In the genomic region with DNA sequence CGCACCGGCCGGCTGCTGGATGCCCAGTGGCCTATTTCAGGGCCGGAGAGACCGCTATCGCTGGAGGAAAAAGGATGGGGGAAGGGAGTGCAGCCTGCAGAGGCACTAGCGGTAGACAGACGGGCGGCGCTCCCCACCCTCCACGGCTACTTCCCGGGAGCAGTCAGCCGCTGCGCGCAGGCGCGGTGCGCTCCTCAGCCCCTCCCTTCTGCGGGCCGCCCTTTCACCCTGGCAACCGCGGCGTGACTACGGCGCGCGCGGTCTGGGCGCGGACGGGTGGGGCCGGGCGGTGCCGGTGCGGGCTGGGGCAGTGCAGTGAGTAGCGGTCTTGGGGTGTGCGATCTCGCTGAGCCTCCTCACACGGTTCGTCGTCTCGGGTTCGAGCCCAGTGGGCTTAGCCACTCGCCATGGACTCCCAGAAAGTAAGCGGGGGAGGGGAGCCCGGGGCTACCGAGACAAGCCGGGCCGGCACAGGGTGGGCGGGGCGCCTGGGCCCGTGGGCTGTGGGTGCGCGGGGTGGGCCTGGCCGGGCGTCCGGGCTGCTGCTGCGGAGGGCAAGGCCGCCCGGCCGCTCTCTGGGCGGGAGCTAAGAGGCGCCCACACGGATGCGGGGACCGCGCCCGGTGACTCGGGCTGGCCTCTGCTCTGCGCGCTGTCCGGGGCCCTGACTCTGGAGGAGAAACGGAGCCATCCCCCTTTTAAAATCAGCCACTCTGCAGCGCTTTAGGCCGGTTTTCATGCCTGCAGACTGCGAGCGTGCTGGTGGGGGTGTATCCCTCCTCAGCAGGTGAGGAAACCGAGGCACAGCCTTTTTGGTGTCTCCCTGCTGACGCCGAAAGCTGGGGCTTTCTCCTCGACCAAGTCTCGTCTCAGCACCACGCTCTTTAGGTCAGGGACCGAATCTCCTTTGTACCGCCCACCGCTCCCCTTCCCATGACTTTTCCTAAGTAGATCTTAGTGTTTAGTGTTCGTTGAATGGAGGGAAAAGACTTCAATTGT, we compare ENCODE assay signal across 8 cellular contexts. TPM values are rescaled to one million over a fixed set of nuclear protein-coding genes. Genes with fewer than 3 reads are reported as not detected.
A peak's percentile ranks its signal among the peaks of the same experiment; 100 is the strongest.
DNase-seq lines count a peak whose midpoint lies in the region; ATAC-seq and TF ChIP-seq lines count a peak whose summit lies in the region.

Gene FSD1L (plus strand): TSS at position 221 of the 999 bp plus-strand sequence. CDS start 187 bp downstream, at position 408.

- H3K27me3 ChIP-seq in CD4-positive, alpha-beta T cell (ENCODE audit: control insufficient read depth, insufficient read depth, low read length): no peaks in the 10 kb centered on the region
- H3K27me3 ChIP-seq in dorsolateral prefrontal cortex: no peaks in the 10 kb centered on the region

- DNase-seq in CD4-positive, alpha-beta T cell: peak; percentile 51 to 78 (median 68)
- DNase-seq in NCI-H526 treated with DMSO at 0.1 percent for 48 hours (lab: John Stamatoyannopoulos, UW) (peak; percentile 78), dorsolateral prefrontal cortex (peak; percentile 85 to 97 (median 94)), lower leg skin (ENCODE audit: low spot score in 2 of 2) (peak; percentile 81 to 98)
- DNase-seq in activated CD4-positive, alpha-beta T cell treated with anti-CD3 and anti-CD28 coated beads, Interleukin-2, amount 50 U/mL, for 4 hours: peak; percentile 62 to 68
- peak; percentile 73 to 81 for DNase-seq in stimulated activated CD4-positive, alpha-beta T cell treated with anti-CD3 and anti-CD28 coated beads, Interleukin-4, amount 100 ng/mL, for 48 hours (ENCODE audit: low read depth in 2 of 2)

- H3K27ac ChIP-seq in CD4-positive, alpha-beta T cell (ENCODE audit: low read depth, low read length): no peak within 1 kb of the TSS
- H3K27ac ChIP-seq in dorsolateral prefrontal cortex: peak within 1 kb of the TSS; percentile 57 to 96 (median 90)

- CTCF ChIA-PET in CD4-positive, alpha-beta T cell (lab: Charles Lee): interaction anchor here (0.7 kb wide), 1 partner anchor 55 kb away, joined by 3 read pairs; no protein-coding TSS in a partner anchor

- H3K4me3 Mint-ChIP-seq in CD4-positive, alpha-beta T cell: peak within 1 kb of the TSS; percentile 89

- H3K36me3 Mint-ChIP-seq in CD4-positive, alpha-beta T cell (ENCODE audit: low read depth): no peaks in the 10 kb centered on the region

- H3K9me3 Mint-ChIP-seq in CD4-positive, alpha-beta T cell: no peaks in the 10 kb centered on the region

- peaks cover 6% of the 10 kb centered on the region for H3K4me1 Mint-ChIP-seq in CD4-positive, alpha-beta T cell (ENCODE audit: low read depth)

- ATAC-seq in CD4-positive, alpha-beta T cell (ENCODE audit: poor library complexity): peak; percentile 92
- ATAC-seq in GM19395 (IDR thresholded peaks at IDR 0.05; ENCODE audit: unreplicated experiment): peak; percentile 93
- peak; percentile 92 for ATAC-seq in HG03521 (IDR thresholded peaks at IDR 0.05; ENCODE audit: unreplicated experiment)

- no peak for TF ChIP-seq CTCF in CD4-positive, alpha-beta T cell (IDR thresholded peaks at IDR 0.05)
- TF ChIP-seq CTCF in dorsolateral prefrontal cortex (IDR thresholded peaks at IDR 0.05 in 54 of 56, conservative IDR thresholded peaks at IDR 0.05 in 2 of 56; ENCODE audit: low read depth in 1 of 56, partially characterized antibody in 56 of 56) (peak in 54 of 56 donors; percentile 16 to 77 (median 56)), lower leg skin (IDR thresholded peaks at IDR 0.05) (no peak)

- POLR2A ChIA-PET in CD4-positive, alpha-beta T cell (lab: Charles Lee): no interaction called here

- no peaks in the 10 kb centered on the region for H3K9me3 ChIP-seq in CD4-positive, alpha-beta T cell (ENCODE audit: control insufficient read depth, low read length)

- no peak for TF ChIP-seq POLR2A in lower leg skin (IDR thresholded peaks at IDR 0.05)

- H3K4me3 ChIP-seq in dorsolateral prefrontal cortex (peak within 1 kb of the TSS; percentile 52 to 95 (median 81)), lower leg skin (ENCODE audit: low read depth, poor library complexity, severe bottlenecking) (peak within 1 kb of the TSS; percentile 63)

- intact Hi-C loops in CD4-positive, alpha-beta T cell (cut with DNase I, micrococcal nuclease): loop anchor here in 1 of 2 experiments (5.0 kb wide), 2 partner anchors 109 to 244 kb away; partner anchors contain the start of genes FKTN and TMEM38B
- intact Hi-C loops in dorsolateral prefrontal cortex (cut with DNase I): loop anchor here in 1 of 2 donors (10.0 kb wide), 1 partner anchor 107 kb away; the partner anchor contains the start of gene FKTN
- intact Hi-C loops in lower leg skin (cut with DNase I; ENCODE audit: low total_unique reads): loop anchor here (2.0 kb wide), 1 partner anchor 73 kb away; no protein-coding TSS in a partner anchor

- H3K27me3 Mint-ChIP-seq in CD4-positive, alpha-beta T cell: no peaks in the 10 kb centered on the region

- peak within 1 kb of the TSS; percentile 28 for H3K27ac Mint-ChIP-seq in CD4-positive, alpha-beta T cell

- 2 to 3% methylated on average over 23 to 48 of the region's 87 CpGs for WGBS in lower leg skin, 2 donors

RNA-seq across cellular contexts. Expression of gene FSD1L, which starts in this region (rescaled TPM):
- total RNA-seq in CD4-positive, alpha-beta T cell: under 1 TPM; 0.38 to 0.56 TPM
- total RNA-seq in dorsolateral prefrontal cortex (10 to 100 TPM; 20.3 to 54.9 (median 37.0) TPM), lower leg skin (1 to 10 TPM in 2 of 4 donors, under 1 TPM in 2; 0.23 to 2.2 (median 1.1) TPM)

Comparison
In these comparisons a context has a peak if more than half of its experiments do, and no peak if none do; other contexts are left out.
1. RNA of gene FSD1L (total RNA-seq): 20.3 to 54.9 TPM in dorsolateral prefrontal cortex; 0.23 to 2.2 TPM in lower leg skin and 0.38 to 0.56 TPM in CD4-positive, alpha-beta T cell; every median in the first group is over 4 times any median in the second.
2. Peak in DNase-seq and ATAC-seq in CD4-positive, alpha-beta T cell; RNA of the gene not detected or under 1 TPM.
3. CTCF ChIP-seq: peak in dorsolateral prefrontal cortex (54 of 56); none in CD4-positive, alpha-beta T cell (single experiment) and lower leg skin (0 of 3).
4. Peak in every context shown above with its lines, with median percentiles within 50 percentile points of each other: ATAC-seq and DNase-seq.